Comparison of ENCODE assay signal across 13 cellular contexts in the genomic region with DNA sequence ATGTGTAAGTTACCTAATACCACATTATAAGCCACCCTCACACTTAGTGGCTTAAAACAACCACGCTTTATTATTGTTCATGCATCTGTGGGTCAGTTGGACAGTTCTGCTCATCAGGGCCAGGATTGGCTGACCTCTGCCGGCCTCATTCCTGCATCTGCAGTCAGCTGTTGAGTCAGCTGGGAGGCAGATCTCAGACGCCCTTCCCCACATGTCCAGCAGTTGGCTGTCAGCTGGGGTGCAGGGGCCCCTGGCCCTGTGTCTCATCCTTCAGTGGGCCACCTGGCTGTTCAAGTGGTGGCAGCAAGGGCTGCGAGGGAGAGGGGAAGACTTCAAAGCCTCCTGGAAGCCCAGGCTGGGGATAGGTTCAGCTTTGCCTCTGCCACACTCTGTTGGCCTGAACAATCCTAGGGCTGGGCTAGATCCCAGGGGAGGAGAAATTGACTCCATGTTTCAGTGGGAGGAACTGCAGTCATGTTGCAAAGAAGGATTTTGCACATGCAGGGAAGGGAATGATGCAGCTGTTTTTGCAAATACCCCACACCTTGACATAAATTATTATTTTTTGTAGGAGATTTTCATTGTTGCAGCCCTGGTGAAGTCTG. TPM values are rescaled to one million over a fixed set of nuclear protein-coding genes. Genes with fewer than 3 reads are reported as not detected.
DNase-seq lines count a peak whose midpoint lies in the region; ATAC-seq, FAIRE-seq and TF ChIP-seq lines count a peak whose summit lies in the region.
"Had no signal": no experiment of that assay in that cellular context is flagged by ENCODE, and none has a peak within 500 bp of the region (broad histone marks: within the 10 kb centered on the region; RNA-seq: fewer than 3 reads in every experiment).

No MANE protein-coding gene starts in this region.

- H3K36me3 ChIP-seq in adipocyte (ENCODE audit: control insufficient read depth, insufficient read depth, low read length, severe bottlenecking): peaks cover 65% of the 10 kb centered on the region
- peaks cover 95% of the 10 kb centered on the region for H3K36me3 ChIP-seq in right atrium auricular region
- peaks cover 3 to 86% (median 65%) of the 10 kb centered on the region in 5 donors for H3K36me3 ChIP-seq in subcutaneous abdominal adipose tissue (ENCODE audit: control insufficient read depth in 5 of 5, insufficient read depth in 5 of 5, low read length in 5 of 5)

- H3K9me3 ChIP-seq in adipocyte (ENCODE audit: control insufficient read depth, low read length) (no peaks in the 10 kb centered on the region), right atrium auricular region (no peaks in the 10 kb centered on the region), subcutaneous abdominal adipose tissue (ENCODE audit: control insufficient read depth in 5 of 5, low read length in 5 of 5) (no peaks in the 10 kb centered on the region)

- FAIRE-seq in GM19239 (lab: Jason Lieb, UNC): no peak
- FAIRE-seq: A204.1, frontal cortex, GM12892 had no signal

- peak in 1 of 2 donors; percentile 34 for TF ChIP-seq CTCF in right atrium auricular region (IDR thresholded peaks at IDR 0.05)

- ATAC-seq in GM18873 (IDR thresholded peaks at IDR 0.05; ENCODE audit: low FRiP score, unreplicated experiment): no peak
- ATAC-seq: natural killer cell treated with Interleukin-12 subunit alpha and Interleukin-12 subunit beta and Interleukin-15 and Interleukin-18, amount 100 ng/mL, for 72 hours had no signal

- H3K4me1 ChIP-seq in adipocyte (ENCODE audit: control insufficient read depth, insufficient read depth, low read length) (peaks cover 24% of the 10 kb centered on the region), right atrium auricular region (peaks cover 0 to 22% of the 10 kb centered on the region in 2 donors), subcutaneous abdominal adipose tissue (ENCODE audit: control insufficient read depth in 5 of 5, insufficient read depth in 5 of 5, low read length in 5 of 5) (peaks cover 4 to 19% (median 15%) of the 10 kb centered on the region in 5 donors)

- H3K27me3 ChIP-seq in adipocyte (replicated peaks; ENCODE audit: control insufficient read depth, insufficient read depth, low read length) (no peaks in the 10 kb centered on the region), right atrium auricular region (no peaks in the 10 kb centered on the region), subcutaneous abdominal adipose tissue (ENCODE audit: control insufficient read depth in 5 of 5, insufficient read depth in 4 of 5, low read length in 5 of 5) (no peaks in the 10 kb centered on the region)

- H3K9ac ChIP-seq in adipocyte (ENCODE audit: low read length) (no peak overlapping the region), subcutaneous abdominal adipose tissue (ENCODE audit: low read length in 5 of 5) (no peak overlapping the region)

- no peak overlapping the region for H3K4me3 ChIP-seq in adipocyte (ENCODE audit: low read length)
- H3K4me3 ChIP-seq in right atrium auricular region: no peak overlapping the region
- H3K4me3 ChIP-seq in subcutaneous abdominal adipose tissue (ENCODE audit: low read depth in 1 of 5, low read length in 5 of 5): no peak overlapping the region

- peak overlapping the region; percentile 19 to 33 for H3K27ac ChIP-seq in right atrium auricular region
- H3K27ac ChIP-seq in subcutaneous abdominal adipose tissue (ENCODE audit: low read depth, low read length): peak overlapping the region; percentile 85

- DNase-seq in DMS 273 (lab: John Stamatoyannopoulos, UW; ENCODE audit: unreplicated experiment): peak; percentile 19
- DNase-seq in DMS 273 treated with DMSO at 0.1 percent for 48 hours (lab: John Stamatoyannopoulos, UW): no peak
- DNase-seq in adipocyte (ENCODE audit: low read depth): peak; percentile 44
- no peak for DNase-seq in right atrium auricular region (ENCODE audit: low spot score)
- no peak for DNase-seq in GM19239 (ENCODE audit: insufficient read length, low spot score)
- no peak for DNase-seq in GDM1 (lab: John Stamatoyannopoulos, UW)
- DNase-seq: T-helper 2 cell had no signal

RNA-seq across cellular contexts. Expression of gene TACR2, which starts 33.1 kb away (rescaled TPM):
- under 1 TPM; 0.24 to 0.41 TPM for total RNA-seq in right atrium auricular region
- total RNA-seq: natural killer cell treated with Interleukin-12 subunit alpha and Interleukin-12 subunit beta and Interleukin-15 and Interleukin-18, amount 100 ng/mL, for 72 hours had no signal

Comparison
In these comparisons a context has a peak if more than half of its experiments do, and no peak if none do; other contexts are left out.
1. DNase-seq: peak in DMS 273 (single experiment) and adipocyte (single experiment); none in DMS 273 treated with DMSO at 0.1 percent for 48 hours (single experiment), right atrium auricular region (single experiment), GM19239 (single experiment) and GDM1 (single experiment).